Comparison of ENCODE assay signal across 6 cellular contexts in genomic region chr11:105979997-105980703, GRCh38.
"Had no signal": no experiment of that assay in that cellular context is flagged by ENCODE, and none has a peak within 500 bp of the region (broad histone marks: within the 10 kb centered on the region; RNA-seq: fewer than 3 reads in every experiment).

No MANE protein-coding gene starts in this region.

- H3K4me3 Mint-ChIP-seq: GM23338, H9, IgD-negative memory B cell had no signal

- H3K36me3 Mint-ChIP-seq: IgD-negative memory B cell had no signal

- H3K27me3 Mint-ChIP-seq: IgD-negative memory B cell had no signal

- H3K27ac Mint-ChIP-seq: GM23338, H9, IgD-negative memory B cell had no signal

- H3K4me1 Mint-ChIP-seq: GM23338, H9, IgD-negative memory B cell had no signal

- ATAC-seq: GM23338, HepG2 had no signal

- H3K9me3 Mint-ChIP-seq: GM23338, H9, IgD-negative memory B cell had no signal

- H3K27ac ChIP-seq: HL-60 had no signal

- H3K4me3 ChIP-seq: GM23338 had no signal

- DNase-seq: H9, HCEC 1CT had no signal
